In the genomic region with DNA sequence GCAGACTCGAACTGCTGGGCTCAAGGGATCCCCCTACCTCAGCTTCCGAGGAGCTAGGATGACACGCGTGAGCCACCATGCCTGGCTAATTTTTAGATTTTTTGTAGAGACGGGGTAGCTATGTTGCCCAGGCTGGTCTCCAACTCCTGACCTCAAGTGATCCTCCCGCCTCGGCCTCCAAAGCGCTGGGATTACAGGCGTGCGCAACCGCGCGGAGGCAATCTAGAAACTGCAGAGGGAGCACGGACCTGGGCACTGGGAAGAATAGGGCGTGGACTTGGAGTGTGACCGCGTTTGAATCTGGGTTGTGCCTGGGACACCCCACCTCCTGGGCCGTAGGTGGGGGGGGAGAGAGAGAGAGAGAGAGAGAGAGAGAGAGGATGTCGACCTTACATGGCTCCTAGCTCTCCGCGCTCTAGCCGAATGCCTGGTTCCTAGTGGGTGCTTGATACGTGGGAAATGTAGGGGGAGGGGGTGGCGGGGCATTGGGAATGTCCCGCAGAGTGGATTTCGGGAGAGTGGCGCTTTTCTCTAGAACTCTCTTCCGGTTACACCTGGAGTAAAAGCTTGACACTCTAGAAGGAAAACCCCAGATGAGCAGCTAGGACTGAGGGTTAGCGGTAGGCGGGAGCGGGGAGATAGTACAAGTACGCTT, we compare ENCODE assay signal across 8 cellular contexts. TPM values are rescaled to one million over a fixed set of nuclear protein-coding genes. Genes with fewer than 3 reads are reported as not detected.
DNase-seq lines count a peak whose midpoint lies in the region; ATAC-seq, FAIRE-seq and TF ChIP-seq lines count a peak whose summit lies in the region.

No MANE protein-coding gene starts in this region.

- peaks cover 6% of the 10 kb centered on the region; the same call in 2 of the 3 replicates for H3K36me3 ChIP-seq in K562 (ENCODE audit: control insufficient read depth, insufficient read depth, low read length)
- no peaks in the 10 kb centered on the region; a peak in 2 of 5 replicates for H3K36me3 ChIP-seq in HepG2 (replicated peaks in 1 of 2; ENCODE audit: control insufficient read depth in 1 of 2, insufficient read depth in 2 of 2, low read length in 2 of 2)
- H3K36me3 ChIP-seq in tibial artery: no peaks in the 10 kb centered on the region

- ATAC-seq in HG03354 (IDR thresholded peaks at IDR 0.05; ENCODE audit: poor library complexity, severe bottlenecking, unreplicated experiment) (peak; percentile 3), K562 (no peak), HepG2 (no peak)

- POLR2A ChIA-PET in K562 (lab: Yijun Ruan, JAX) (interaction anchor here (1.0 kb wide), 1 partner anchor 151 kb away, joined by 3 read pairs; no protein-coding TSS in a partner anchor), HepG2 (lab: Yijun Ruan, JAX) (interaction anchor here (0.7 to 3.6 kb wide), 9 partner anchors 10 to 172 kb away, joined by 3 to 53 read pairs (median 5); no protein-coding TSS in a partner anchor)

- peaks cover 33 to 41% of the 10 kb centered on the region in 2 experiments for H3K4me1 ChIP-seq in K562 (replicated peaks in 1 of 2; ENCODE audit: control insufficient read depth in 2 of 2, insufficient read depth in 2 of 2, low read length in 2 of 2)
- peaks cover 50% of the 10 kb centered on the region for H3K4me1 ChIP-seq in HepG2 (ENCODE audit: insufficient read depth, low read length)
- peaks cover 0 to 47% (median 10%) of the 10 kb centered on the region in 4 donors for H3K4me1 ChIP-seq in tibial artery

- H3K9me3 ChIP-seq in K562 (replicated peaks; ENCODE audit: control insufficient read depth, insufficient read depth, low read depth, low read length) (no peaks in the 10 kb centered on the region), HepG2 (ENCODE audit: low read length) (no peaks in the 10 kb centered on the region), tibial artery (no peaks in the 10 kb centered on the region)

- BruUV-seq in K562 (replicated peaks; lab: Mats Ljungman, UMichigan) (no TSS peak), HepG2 (replicated peaks; lab: Mats Ljungman, UMichigan) (no TSS peak)

- peak overlapping the region; percentile 52 for H3K27ac Mint-ChIP-seq in activated naive CD4-positive, alpha-beta T cell treated with anti-CD3 and anti-CD28 coated beads, Interleukin-2, amount 50 U/mL, for 24 hours

- peak overlapping the region; percentile 95 for H3K27ac ChIP-seq in K562 (ENCODE audit: extremely low read depth, low read depth, low read length)
- H3K27ac ChIP-seq in HepG2 (ENCODE audit: extremely low read length, insufficient read depth, low read length): peak overlapping the region; percentile 97
- H3K27ac ChIP-seq in tibial artery: peak overlapping the region; percentile 97 to 98

- H3K27me3 Mint-ChIP-seq in activated naive CD4-positive, alpha-beta T cell treated with anti-CD3 and anti-CD28 coated beads, Interleukin-2, amount 50 U/mL, for 24 hours: no peaks in the 10 kb centered on the region

- H3K4me3 ChIP-seq in K562: peak overlapping the region; percentile 75
- H3K4me3 ChIP-seq in HepG2 (replicated peaks in 1 of 3; ENCODE audit: insufficient read depth in 1 of 3, low read depth in 2 of 3, low read length in 3 of 3): peak overlapping the region; percentile 93 to 97 (median 96)
- peak overlapping the region; percentile 69 to 87 for H3K4me3 ChIP-seq in tibial artery

- TF ChIP-seq POLR2A in K562 (conservative IDR thresholded peaks at IDR 0.05) (no peak), HepG2 (IDR thresholded peaks at IDR 0.05; ENCODE audit: insufficient read depth in 1 of 2, low read depth in 2 of 2, low read length in 2 of 2) (no peak; a peak in 1 of 4 replicates)

- H3K9me3 Mint-ChIP-seq in activated naive CD4-positive, alpha-beta T cell treated with anti-CD3 and anti-CD28 coated beads, Interleukin-2, amount 50 U/mL, for 24 hours: no peaks in the 10 kb centered on the region

- peaks cover 42% of the 10 kb centered on the region for H3K4me1 Mint-ChIP-seq in activated naive CD4-positive, alpha-beta T cell treated with anti-CD3 and anti-CD28 coated beads, Interleukin-2, amount 50 U/mL, for 24 hours

- no peaks in the 10 kb centered on the region for H3K36me3 Mint-ChIP-seq in activated naive CD4-positive, alpha-beta T cell treated with anti-CD3 and anti-CD28 coated beads, Interleukin-2, amount 50 U/mL, for 24 hours

- no peak for FAIRE-seq in K562 (lab: Jason Lieb, UNC)
- no peak for FAIRE-seq in HepG2 (lab: Jason Lieb, UNC)

- H4K20me1 ChIP-seq in K562 (replicated peaks; ENCODE audit: control insufficient read depth, insufficient read depth, low read length): no peaks in the 10 kb centered on the region; the same call in 1 of the 2 replicates
- H4K20me1 ChIP-seq in HepG2 (ENCODE audit: insufficient read depth, low read length): peaks cover 13% of the 10 kb centered on the region

- H3K9me1 ChIP-seq in K562 (ENCODE audit: control insufficient read depth, insufficient read depth, low read length): no peaks in the 10 kb centered on the region

- H3K27me3 ChIP-seq in K562 (ENCODE audit: control insufficient read depth in 2 of 2, insufficient read depth in 2 of 2, low read length in 2 of 2): no peaks in the 10 kb centered on the region
- H3K27me3 ChIP-seq in HepG2 (ENCODE audit: control insufficient read depth in 1 of 2, insufficient read depth in 2 of 2, low read length in 2 of 2): no peaks in the 10 kb centered on the region; a peak in 1 of 5 replicates
- no peaks in the 10 kb centered on the region for H3K27me3 ChIP-seq in tibial artery

- peak overlapping the region; percentile 97 for H3K4me2 ChIP-seq in K562 (ENCODE audit: insufficient read depth, low read length)
- H3K4me2 ChIP-seq in HepG2 (ENCODE audit: low read depth, low read length): peak overlapping the region; percentile 86

- in situ Hi-C loops in K562 (cut with MboI) (no loop called here), HepG2 (cut with HindIII; ENCODE audit: extremely low pct_ligation_motif_present, low pct_unique_long_range_greater_than_20kb) (loop anchor here (25.0 kb wide), 1 partner anchor 1505 kb away; the partner anchor contains the start of gene ARHGAP12)

- H3K79me2 ChIP-seq in K562 (ENCODE audit: control insufficient read depth, insufficient read depth, low read length) (peaks cover 36% of the 10 kb centered on the region), HepG2 (ENCODE audit: insufficient read depth, low read length) (peaks cover 32% of the 10 kb centered on the region)

- TF ChIP-seq RAD21 in K562 (CRISPR knock-in tag; conservative IDR thresholded peaks at IDR 0.05 in 1 of 2, IDR thresholded peaks at IDR 0.05 in 1 of 2): peak in 1 of 2 experiments; percentile 5; a peak in 1 of 4 replicates
- no peak for TF ChIP-seq RAD21 in HepG2 (CRISPR knock-in tag; IDR thresholded peaks at IDR 0.05)

- TF ChIP-seq CTCF in K562 (IDR thresholded peaks at IDR 0.05 in 2 of 3, conservative IDR thresholded peaks at IDR 0.05 in 1 of 3; ENCODE audit: insufficient read depth in 2 of 3, low read depth in 1 of 3, low read length in 3 of 3) (no peak), HepG2 (CRISPR knock-in tag; IDR thresholded peaks at IDR 0.05) (no peak), tibial artery (IDR thresholded peaks at IDR 0.05) (no peak)

- no peak for DNase-seq in activated naive CD4-positive, alpha-beta T cell treated with Interleukin-2 at 50 U/mL for 16 hours
- DNase-seq in K562 (ENCODE audit: extremely low read depth in 1 of 4, low spot score in 3 of 4) (peak; percentile 32 to 38 (median 34)), HepG2 (ENCODE audit: low spot score) (no peak), tibial artery (peak; percentile 48 to 82), mesenteric fat pad (ENCODE audit: low spot score) (no peak), NOMO-1 treated with dmso at 0.1 percent for 144 hours (lab: John Stamatoyannopoulos, UW; ENCODE audit: unreplicated experiment) (no peak)

- intact Hi-C loops in K562 (cut with micrococcal nuclease) (no loop called here), HepG2 (cut with micrococcal nuclease; ENCODE audit: unreplicated experiment) (no loop called here), tibial artery (cut with DNase I; ENCODE audit: low total_unique reads) (no loop called here)

- H3K9ac ChIP-seq in K562 (ENCODE audit: insufficient read depth in 1 of 2, low read depth in 2 of 2, low read length in 2 of 2) (peak overlapping the region; percentile 88 to 95), HepG2 (ENCODE audit: insufficient read depth, low read depth, low read length) (peak overlapping the region; percentile 89)

- H3K4me3 Mint-ChIP-seq in activated naive CD4-positive, alpha-beta T cell treated with anti-CD3 and anti-CD28 coated beads, Interleukin-2, amount 50 U/mL, for 24 hours: peak overlapping the region; percentile 88

- CTCF ChIA-PET in K562 (lab: Yijun Ruan, JAX; ENCODE audit: low intra/inter-chr PET ratio): no interaction called here
- CTCF ChIA-PET in HepG2 (lab: Yijun Ruan, JAX; ENCODE audit: low intra/inter-chr PET ratio, low total read pairs): no interaction called here

- no peak for TF ChIP-seq EP300 in K562 (IDR thresholded peaks at IDR 0.05; ENCODE audit: low read length)
- no peak for TF ChIP-seq EP300 in HepG2 (IDR thresholded peaks at IDR 0.05; ENCODE audit: low read depth in 2 of 2, low read length in 2 of 2)
- TF ChIP-seq EP300 in HepG2 (CRISPR knock-in tag; IDR thresholded peaks at IDR 0.05; ENCODE audit: borderline replicate concordance): no peak

- 67% methylated on average over 19 of the region's 32 CpGs for WGBS in K562 (ENCODE audit: insufficient coverage, low coverage, missing lambda C conversion rate)
- WGBS in HepG2 (ENCODE audit: low lambda C conversion rate): 48% methylated on average over 30 of the region's 32 CpGs

- peak overlapping the region; percentile 71 for H2AFZ ChIP-seq in K562 (ENCODE audit: low read depth, low read length)
- no peak overlapping the region for H2AFZ ChIP-seq in HepG2 (ENCODE audit: low read length)

RNA-seq across cellular contexts. Expression of gene MAP3K8, which starts 1.2 kb away (rescaled TPM):
- 21.7 and 52.3 TPM in 2 replicates for total RNA-seq in K562 (2011; cell fraction: chromatin; rRNA removed; ENCODE audit: low replicate concordance)
- total RNA-seq in K562 (2011; cell fraction: nucleolus; rRNA removed): 13.8 and 18.8 TPM in 2 replicates
- total RNA-seq in K562 (2011; cell fraction: nucleoplasm; rRNA removed): 19.1 and 23.8 TPM in 2 replicates
- total RNA-seq in K562 (2014; rRNA removed): 6.9 and 10.0 TPM in 2 replicates
- total RNA-seq in K562 (2014; rRNA removed; fragmentation: Illumina TruSeq; extraction: Trizol): 13.5 and 13.6 TPM in 2 replicates
- total RNA-seq in K562 (2015; rRNA removed; fragmentation: Illumina TruSeq; extraction: Trizol): 8.4 and 9.8 TPM in 2 replicates
- total RNA-seq in K562 (2021): 14.1 and 15.7 TPM in 2 replicates
- polyA plus RNA-seq in K562 (2011; rRNA removed): 23.6 and 26.3 TPM in 2 replicates
- 6.3 and 13.7 TPM in 2 replicates for polyA plus RNA-seq in K562 (2011; cell fraction: cytosol; rRNA removed)
- 15.7 and 29.1 TPM in 2 replicates for polyA plus RNA-seq in K562 (2011; cell fraction: nucleus; rRNA removed)
- polyA plus RNA-seq in K562 (2012): 11.4 and 15.1 TPM in 2 replicates
- polyA plus RNA-seq in K562 (2014; fragmentation: Illumina TruSeq; extraction: Trizol): 11.5 and 12.0 TPM in 2 replicates
- 10 to 100 TPM; 14.0 to 16.4 TPM for polyA plus RNA-seq in K562 (2014; fragmentation: Nextera tagmentation; extraction: Ambion mirVana)
- polyA plus RNA-seq in K562 (2014; rRNA removed): 12.9 and 14.7 TPM in 2 replicates
- 14.3 and 25.8 TPM in 2 replicates for polyA minus RNA-seq in K562 (2011; rRNA and poly(A)+ RNA removed)
- polyA minus RNA-seq in K562 (2011; cell fraction: cytosol; rRNA and poly(A)+ RNA removed): 2.7 and 7.8 TPM in 2 replicates
- 7.5 and 22.9 TPM in 2 replicates for polyA minus RNA-seq in K562 (2011; cell fraction: nucleus; rRNA and poly(A)+ RNA removed)
- total RNA-seq in HepG2 (2016; rRNA removed; fragmentation: Illumina TruSeq; extraction: Trizol): 19.3 and 21.8 TPM in 2 replicates
- total RNA-seq in HepG2 (2016; cell fraction: cytosol; rRNA removed; fragmentation: Illumina TruSeq; extraction: Trizol; ENCODE audit: low read depth): 12.2 and 13.6 TPM in 2 replicates
- 18.0 and 21.2 TPM in 2 replicates for total RNA-seq in HepG2 (2016; cell fraction: insoluble cytoplasmic fraction; rRNA removed; fragmentation: Illumina TruSeq; extraction: Trizol)
- 15.3 and 19.2 TPM in 2 replicates for total RNA-seq in HepG2 (2016; cell fraction: membrane; rRNA removed; fragmentation: Illumina TruSeq; extraction: Trizol)
- 22.1 and 23.1 TPM in 2 replicates for total RNA-seq in HepG2 (2016; cell fraction: nucleus; rRNA removed; fragmentation: Illumina TruSeq; extraction: Trizol)
- polyA plus RNA-seq in HepG2 (2011; rRNA removed): 26.6 and 37.9 TPM in 2 replicates
- 12.9 and 14.6 TPM in 2 replicates for polyA plus RNA-seq in HepG2 (2011; cell fraction: cytosol; rRNA removed)
- polyA plus RNA-seq in HepG2 (2011; cell fraction: nucleus; rRNA removed): 26.9 and 27.5 TPM in 2 replicates
- polyA plus RNA-seq in HepG2 (2012): 11.2 and 14.3 TPM in 2 replicates
- polyA plus RNA-seq in HepG2 (2016; cell fraction: cytosol; fragmentation: Illumina TruSeq; extraction: Trizol; ENCODE audit: low read depth): 8.6 and 13.3 TPM in 2 replicates
- polyA plus RNA-seq in HepG2 (2016; cell fraction: insoluble cytoplasmic fraction; fragmentation: Illumina TruSeq; extraction: Trizol; ENCODE audit: low read depth): 15.6 and 17.9 TPM in 2 replicates
- polyA plus RNA-seq in HepG2 (2016; cell fraction: membrane; fragmentation: Illumina TruSeq; extraction: Trizol; ENCODE audit: low read depth): 9.4 and 12.4 TPM in 2 replicates
- polyA plus RNA-seq in HepG2 (2016; cell fraction: nucleus; fragmentation: Illumina TruSeq; extraction: Trizol; ENCODE audit: insufficient read depth, low read depth): 41.0 and 46.6 TPM in 2 replicates
- polyA minus RNA-seq in HepG2 (2011; rRNA and poly(A)+ RNA removed; ENCODE audit: low replicate concordance): 15.0 and 17.4 TPM in 2 replicates
- polyA minus RNA-seq in HepG2 (2011; cell fraction: cytosol; rRNA and poly(A)+ RNA removed): 7.3 and 10.3 TPM in 2 replicates
- polyA minus RNA-seq in HepG2 (2011; cell fraction: nucleus; rRNA and poly(A)+ RNA removed): 30.6 and 31.2 TPM in 2 replicates
- total RNA-seq in mesenteric fat pad: 99.7 TPM

Comparison
In these comparisons a context has a peak if more than half of its experiments do, and no peak if none do; other contexts are left out.
1. DNase-seq: peak in K562 (4 of 4) and tibial artery (2 of 2); none in activated naive CD4-positive, alpha-beta T cell treated with Interleukin-2 at 50 U/mL for 16 hours (single experiment), HepG2 (single experiment), mesenteric fat pad (single experiment) and NOMO-1 treated with dmso at 0.1 percent for 144 hours (single experiment).
2. Peak in every context shown above with its lines, with median percentiles within 50 percentile points of each other: H3K27ac ChIP-seq and H3K4me3 ChIP-seq.